Comparison of ENCODE assay signal across 15 cellular contexts in the genomic region with DNA sequence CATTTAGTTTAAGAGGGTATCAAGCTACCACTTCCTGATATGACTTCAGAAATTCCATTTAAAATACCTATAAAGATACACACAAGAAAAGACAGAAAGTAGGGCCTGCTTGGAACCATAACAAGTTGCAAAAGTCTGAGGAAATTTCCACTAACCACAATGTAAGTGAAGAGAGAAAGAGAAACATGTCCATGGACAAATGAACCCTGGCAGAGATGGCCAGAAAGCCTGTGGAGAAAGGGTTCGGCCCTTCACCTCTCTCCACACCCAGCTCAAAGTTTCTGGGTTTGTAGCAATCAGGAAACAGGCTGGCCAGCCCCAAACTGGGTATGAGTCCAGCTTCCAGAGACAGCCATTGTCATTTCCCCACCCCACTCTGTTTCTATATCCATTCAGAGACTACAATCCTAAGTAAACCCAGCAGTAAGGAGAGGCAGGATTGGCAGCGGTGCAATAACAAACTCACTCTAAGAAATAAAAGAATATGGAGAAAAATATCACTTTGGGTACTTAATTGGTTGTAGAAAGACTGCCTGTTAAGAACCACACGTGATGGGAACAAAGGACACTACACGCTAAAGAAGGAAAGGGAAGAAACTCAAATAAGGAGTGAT.
A peak's percentile ranks its signal among the peaks of the same experiment; 100 is the strongest.
DNase-seq lines count a peak whose midpoint lies in the region; ATAC-seq, FAIRE-seq and TF ChIP-seq lines count a peak whose summit lies in the region.
"Had no signal": no experiment of that assay in that cellular context is flagged by ENCODE, and none has a peak within 500 bp of the region (broad histone marks: within the 10 kb centered on the region; RNA-seq: fewer than 3 reads in every experiment).

No MANE protein-coding gene starts in this region.

- H3K4me3 ChIP-seq in OCI-LY7 (ENCODE audit: low read depth, low read length, poor library complexity, severe bottlenecking) = no peak overlapping the region
- H3K4me3 ChIP-seq in GM12878 = no peak overlapping the region
- H3K4me3 ChIP-seq in small intestine (ENCODE audit: low read depth in 1 of 2, low read length in 2 of 2) = no peak overlapping the region
- H3K4me3 ChIP-seq: lung, thoracic aorta had no signal

- FAIRE-seq in GM12878 (lab: Jason Lieb, UNC) (no peak), small intestine (lab: Jason Lieb, UNC) (no peak), GM19239 (lab: Jason Lieb, UNC) (no peak)
- FAIRE-seq: HTR-8/SVneo had no signal

- TF ChIP-seq EP300 in GM12878 (IDR thresholded peaks at IDR 0.05; ENCODE audit: borderline replicate concordance in 1 of 2, control insufficient read depth in 1 of 2, low read depth in 2 of 2, low read length in 2 of 2) = no peak

- H3K27me3 ChIP-seq in GM12878 (replicated peaks in 1 of 2; ENCODE audit: control insufficient read depth in 2 of 2, insufficient read depth in 2 of 2, low read length in 1 of 2) = no peaks in the 10 kb centered on the region
- no peaks in the 10 kb centered on the region for H3K27me3 ChIP-seq in small intestine (ENCODE audit: control insufficient read depth in 2 of 2, insufficient read depth in 2 of 2, low read length in 2 of 2)

- no peak for ATAC-seq in GM12878
- ATAC-seq in HG03280 (IDR thresholded peaks at IDR 0.05; ENCODE audit: unreplicated experiment) = no peak

- no peak for TF ChIP-seq POLR2A in GM12878 (IDR thresholded peaks at IDR 0.05; ENCODE audit: low read depth, low read length)

- POLR2A ChIA-PET in OCI-LY7 (lab: Charles Lee) = interaction anchor here (0.9 kb wide), 1 partner anchor 15 kb away, joined by 3 read pairs; no protein-coding TSS in a partner anchor
- POLR2A ChIA-PET in GM12878 (lab: Charles Lee) = interaction anchor here (0.9 to 1.3 kb wide), 3 partner anchors 9 to 71 kb away, joined by 3 to 4 read pairs (median 3); a partner anchor contains a TSS

- peak; percentile 52 for DNase-seq in activated CD4-positive, alpha-beta T cell treated with anti-CD3 and anti-CD28 coated beads, Interleukin-2, amount 10 ng/mL, durations not matched to agents 24 days and 14 days
- no peak for DNase-seq in activated CD4-positive, alpha-beta T cell treated with anti-CD3 and anti-CD28 coated beads, Interleukin-2, amount 50 U/mL, for 48 hours
- no peak for DNase-seq in OCI-LY7 (ENCODE audit: low spot score)
- no peak for DNase-seq in GM12878 (ENCODE audit: low read depth, low spot score)
- DNase-seq in small intestine = no peak
- DNase-seq in DMS153 treated with DMSO at 0.1 percent for 48 hours (lab: John Stamatoyannopoulos, UW; ENCODE audit: unreplicated experiment) = no peak
- DNase-seq in GM19239 (ENCODE audit: insufficient read length, low spot score) = no peak
- DNase-seq: activated CD8-positive, alpha-beta memory T cell treated with anti-CD3 and anti-CD28 coated beads for 24 hours; amygdala; dermis blood vessel endothelial cell; NCI-H1105 had no signal

- no peak overlapping the region for H3K9ac ChIP-seq in GM12878 (ENCODE audit: control insufficient read depth, insufficient read depth, low read length)

- TF ChIP-seq CTCF in OCI-LY7 (conservative IDR thresholded peaks at IDR 0.05; ENCODE audit: low read length) = no peak
- TF ChIP-seq CTCF in GM12878 (IDR thresholded peaks at IDR 0.05 in 2 of 3, conservative IDR thresholded peaks at IDR 0.05 in 1 of 3; ENCODE audit: control insufficient read depth in 2 of 3, extremely low read depth in 1 of 3, insufficient read depth in 1 of 3, low read depth in 3 of 3, low read length in 3 of 3) = no peak

- RAD21 ChIA-PET in GM12878 (lab: Charles Lee; ENCODE audit: unreplicated experiment) = interaction anchor here (1.1 to 10.8 kb wide), 2 partner anchors 8 to 67 kb away, joined by 3 to 280 read pairs; a partner anchor contains a TSS

- peaks cover 48% of the 10 kb centered on the region for H3K36me3 Mint-ChIP-seq in activated CD4-positive, alpha-beta T cell treated with anti-CD3 and anti-CD28 coated beads, Interleukin-2, amount 10 ng/mL, durations not matched to agents 24 days and 14 days (ENCODE audit: low read depth)

- H3K4me1 ChIP-seq in OCI-LY7 (ENCODE audit: insufficient read depth, low read length, poor library complexity, severe bottlenecking) (peaks cover 62% of the 10 kb centered on the region), GM12878 (ENCODE audit: control insufficient read depth, insufficient read depth, low read length) (peaks cover 47% of the 10 kb centered on the region), small intestine (ENCODE audit: control insufficient read depth in 2 of 2, insufficient read depth in 1 of 2, low read depth in 1 of 2, low read length in 1 of 2) (peaks cover 2 to 9% of the 10 kb centered on the region in 2 donors)

- H3K4me3 Mint-ChIP-seq in activated CD4-positive, alpha-beta T cell treated with anti-CD3 and anti-CD28 coated beads, Interleukin-2, amount 10 ng/mL, durations not matched to agents 24 days and 14 days = peak overlapping the region; percentile 26

- H3K79me2 ChIP-seq in OCI-LY7 (ENCODE audit: insufficient read depth, low read depth, low read length) = peaks cover 41% of the 10 kb centered on the region; the same call in 1 of the 2 replicates
- H3K79me2 ChIP-seq in GM12878 (ENCODE audit: control insufficient read depth, insufficient read depth, low read length) = peaks cover 54% of the 10 kb centered on the region

- 67% methylated on average over 4 of the region's 4 CpGs for WGBS in GM12878 (ENCODE audit: insufficient coverage, insufficient replicate concordance, low lambda C conversion rate, missing lambda C conversion rate)
- 82 to 91% (median 83%) methylated on average over 4 of the region's 4 CpGs for WGBS in small intestine, 3 donors

- H3K9me3 Mint-ChIP-seq in activated CD4-positive, alpha-beta T cell treated with anti-CD3 and anti-CD28 coated beads, Interleukin-2, amount 10 ng/mL, durations not matched to agents 24 days and 14 days = peaks cover 7% of the 10 kb centered on the region

- CTCF ChIA-PET in OCI-LY7 (lab: Charles Lee; ENCODE audit: unreplicated experiment) = no interaction called here
- CTCF ChIA-PET in GM12878 (lab: Yijun Ruan, JAX) = interaction anchor here (0.8 to 1.5 kb wide), 2 partner anchors 24 to 46 kb away, joined by 4 to 10 read pairs; no protein-coding TSS in a partner anchor

- BruUV-seq in OCI-LY7 (replicated peaks; lab: Mats Ljungman, UMichigan) (no TSS peak), GM12878 (replicated peaks; lab: Mats Ljungman, UMichigan) (no TSS peak)

- peaks cover 5% of the 10 kb centered on the region; the same call in 1 of the 2 replicates for H4K20me1 ChIP-seq in OCI-LY7 (ENCODE audit: insufficient read depth, low read length)
- H4K20me1 ChIP-seq in GM12878 (ENCODE audit: control insufficient read depth, insufficient read depth) = no peaks in the 10 kb centered on the region

- peaks cover 62% of the 10 kb centered on the region for H3K4me1 Mint-ChIP-seq in activated CD4-positive, alpha-beta T cell treated with anti-CD3 and anti-CD28 coated beads, Interleukin-2, amount 10 ng/mL, durations not matched to agents 24 days and 14 days

- H3K9me3 ChIP-seq in OCI-LY7 (ENCODE audit: low read length) = no peaks in the 10 kb centered on the region
- peaks cover 3% of the 10 kb centered on the region; the same call in 2 of the 3 replicates for H3K9me3 ChIP-seq in GM12878 (replicated peaks; ENCODE audit: control insufficient read depth, insufficient read depth, low read length)
- H3K9me3 ChIP-seq in small intestine (ENCODE audit: control insufficient read depth, low read depth) = no peaks in the 10 kb centered on the region
- H3K9me3 ChIP-seq: thoracic aorta had no signal

- no peak overlapping the region for H2AFZ ChIP-seq in OCI-LY7 (ENCODE audit: low read length)
- H2AFZ ChIP-seq in GM12878 (ENCODE audit: control insufficient read depth, low read depth, low read length) = no peak overlapping the region

- SMC1A ChIA-PET in GM12878 (lab: Charles Lee; ENCODE audit: uncharacterized antibody, unreplicated experiment) = interaction anchor here (0.8 to 10.6 kb wide), 3 partner anchors 46 to 73 kb away, joined by 3 to 177 read pairs (median 3); no protein-coding TSS in a partner anchor

- peak overlapping the region; percentile 77 for H3K27ac Mint-ChIP-seq in activated CD4-positive, alpha-beta T cell treated with anti-CD3 and anti-CD28 coated beads, Interleukin-2, amount 10 ng/mL, durations not matched to agents 24 days and 14 days

- intact Hi-C loops in activated CD4-positive, alpha-beta T cell treated with anti-CD3 and anti-CD28 coated beads, Interleukin-2, amount 10 ng/mL, durations not matched to agents 24 days and 14 days (cut with micrococcal nuclease) = no loop called here
- intact Hi-C loops in OCI-LY7 (cut with micrococcal nuclease; ENCODE audit: unreplicated experiment) (no loop called here), GM12878 (cut with micrococcal nuclease; ENCODE audit: unreplicated experiment) (no loop called here)

- in situ Hi-C loops in GM12878 (cut with MboI) = no loop called here

- no peaks in the 10 kb centered on the region for H3K9me2 ChIP-seq in OCI-LY7 (ENCODE audit: insufficient read depth, low read length)

- H3K36me3 ChIP-seq in OCI-LY7 (ENCODE audit: insufficient read depth, low read length) (peaks cover 22% of the 10 kb centered on the region), GM12878 (ENCODE audit: control insufficient read depth in 2 of 2, insufficient read depth in 2 of 2, low read length in 1 of 2) (peaks cover 3 to 6% of the 10 kb centered on the region in 2 experiments), small intestine (ENCODE audit: control insufficient read depth in 2 of 2, insufficient read depth in 2 of 2, low read length in 2 of 2) (no peaks in the 10 kb centered on the region)
- H3K36me3 ChIP-seq: thoracic aorta had no signal

- H3K27ac ChIP-seq in OCI-LY7 (ENCODE audit: low read depth, low read length, poor library complexity, severe bottlenecking) (no peak overlapping the region), GM12878 (ENCODE audit: control insufficient read depth, insufficient read depth) (no peak overlapping the region), small intestine (ENCODE audit: low read depth in 1 of 2, low read length in 1 of 2) (peak overlapping the region; percentile 2 to 45)
- H3K27ac ChIP-seq: thoracic aorta had no signal

- H3K27me3 Mint-ChIP-seq in activated CD4-positive, alpha-beta T cell treated with anti-CD3 and anti-CD28 coated beads, Interleukin-2, amount 10 ng/mL, durations not matched to agents 24 days and 14 days = no peaks in the 10 kb centered on the region

- H3K4me2 ChIP-seq in OCI-LY7 (ENCODE audit: low read length) (peak overlapping the region; percentile 14), GM12878 (ENCODE audit: control insufficient read depth, insufficient read depth) (no peak overlapping the region)

- TF ChIP-seq RAD21 in GM12878 (IDR thresholded peaks at IDR 0.05; ENCODE audit: insufficient read depth, low read depth, low read length) = no peak

Comparison
In these comparisons a context has a peak if more than half of its experiments do, and no peak if none do; other contexts are left out.
1. H3K27ac ChIP-seq: peak in small intestine (2 of 2); none in OCI-LY7 (single experiment) and GM12878 (single experiment).